In genomic region chr3:28780480-28780879, GRCh38 we compare ENCODE assay signal across 19 cellular contexts.
"Had no signal": no experiment of that assay in that cellular context is flagged by ENCODE, and none has a peak within 500 bp of the region (broad histone marks: within the 10 kb centered on the region; RNA-seq: fewer than 3 reads in every experiment).

No MANE protein-coding gene starts in this region.

- H3K4me3 ChIP-seq: coronary artery, dorsolateral prefrontal cortex, esophagus muscularis mucosa, gastroesophageal sphincter, heart right ventricle, left lung, lower lobe of right lung, mucosa of descending colon had no signal

- H3K9me3 ChIP-seq: esophagus muscularis mucosa, gastroesophageal sphincter, heart right ventricle, left lung, lower lobe of right lung, mucosa of descending colon had no signal

- ATAC-seq: foreskin keratinocyte, gastroesophageal sphincter, left lung, lower lobe of right lung, mucosa of descending colon had no signal

- H3K27ac ChIP-seq: coronary artery, dorsolateral prefrontal cortex, esophagus muscularis mucosa, foreskin keratinocyte, gastroesophageal sphincter, left lung, lower lobe of right lung had no signal

- H3K27me3 ChIP-seq: esophagus muscularis mucosa, gastroesophageal sphincter, heart right ventricle, left lung had no signal

- H3K36me3 ChIP-seq: esophagus muscularis mucosa, gastroesophageal sphincter, heart right ventricle, left lung, lower lobe of right lung had no signal

- H3K4me1 ChIP-seq: esophagus muscularis mucosa, foreskin keratinocyte, gastroesophageal sphincter, left lung, lower lobe of right lung had no signal

- DNase-seq: dermis blood vessel endothelial cell; dorsolateral prefrontal cortex; effector CD4-positive, alpha-beta T cell; effector memory CD4-positive, alpha-beta T cell; foreskin keratinocyte; heart right ventricle; hypothalamus; immature natural killer cell; islet precursor cell; kidney; kidney glomerular epithelial cell; left lung; lower lobe of right lung; mesenchymal stem cell; mucosa of descending colon; naive B cell had no signal
